Comparison of ENCODE assay signal across 8 cellular contexts in genomic region chrX:7083468-7084396, GRCh38.
DNase-seq lines count a peak whose midpoint lies in the region; ATAC-seq and FAIRE-seq lines count a peak whose summit lies in the region.

No MANE protein-coding gene starts in this region.

- DNase-seq in GM18507 (ENCODE audit: extremely low spot score, insufficient read length, low read depth) (no peak), NOMO-1 treated with DMSO at 0.1 percent for 48 hours (lab: John Stamatoyannopoulos, UW; ENCODE audit: unreplicated experiment) (peak; percentile 98), activated T-cell treated with anti-CD3 and anti-CD28 coated beads for 4 hours (peak; percentile 32), germinal center (ENCODE audit: low spot score) (peak; percentile 35), NCI-H128 (lab: John Stamatoyannopoulos, UW; ENCODE audit: unreplicated experiment) (no peak), NCI-H1694 treated with DMSO at 0.1 percent for 48 hours (lab: John Stamatoyannopoulos, UW) (no peak)
- peak; percentile 21 to 41 for DNase-seq in stimulated activated CD8-positive, alpha-beta memory T cell treated with anti-CD3 and anti-CD28 coated beads, Interleukin-2, amount 100 ng/mL, for 1 hour (ENCODE audit: low read depth in 2 of 2)

- ATAC-seq in HG02763 (IDR thresholded peaks at IDR 0.05; ENCODE audit: unreplicated experiment) = peak; percentile 89

- FAIRE-seq in GM18507 (lab: Jason Lieb, UNC) = peak; percentile 97

Comparison
In these comparisons a context has a peak if more than half of its experiments do, and no peak if none do; other contexts are left out.
1. DNase-seq: peak in NOMO-1 treated with DMSO at 0.1 percent for 48 hours (single experiment), activated T-cell treated with anti-CD3 and anti-CD28 coated beads for 4 hours (single experiment), germinal center (single experiment) and stimulated activated CD8-positive, alpha-beta memory T cell treated with anti-CD3 and anti-CD28 coated beads, Interleukin-2, amount 100 ng/mL, for 1 hour (2 of 2); none in GM18507 (single experiment), NCI-H128 (single experiment) and NCI-H1694 treated with DMSO at 0.1 percent for 48 hours (single experiment).